11 cellular contexts compared by ENCODE assay signal in the genomic region with DNA sequence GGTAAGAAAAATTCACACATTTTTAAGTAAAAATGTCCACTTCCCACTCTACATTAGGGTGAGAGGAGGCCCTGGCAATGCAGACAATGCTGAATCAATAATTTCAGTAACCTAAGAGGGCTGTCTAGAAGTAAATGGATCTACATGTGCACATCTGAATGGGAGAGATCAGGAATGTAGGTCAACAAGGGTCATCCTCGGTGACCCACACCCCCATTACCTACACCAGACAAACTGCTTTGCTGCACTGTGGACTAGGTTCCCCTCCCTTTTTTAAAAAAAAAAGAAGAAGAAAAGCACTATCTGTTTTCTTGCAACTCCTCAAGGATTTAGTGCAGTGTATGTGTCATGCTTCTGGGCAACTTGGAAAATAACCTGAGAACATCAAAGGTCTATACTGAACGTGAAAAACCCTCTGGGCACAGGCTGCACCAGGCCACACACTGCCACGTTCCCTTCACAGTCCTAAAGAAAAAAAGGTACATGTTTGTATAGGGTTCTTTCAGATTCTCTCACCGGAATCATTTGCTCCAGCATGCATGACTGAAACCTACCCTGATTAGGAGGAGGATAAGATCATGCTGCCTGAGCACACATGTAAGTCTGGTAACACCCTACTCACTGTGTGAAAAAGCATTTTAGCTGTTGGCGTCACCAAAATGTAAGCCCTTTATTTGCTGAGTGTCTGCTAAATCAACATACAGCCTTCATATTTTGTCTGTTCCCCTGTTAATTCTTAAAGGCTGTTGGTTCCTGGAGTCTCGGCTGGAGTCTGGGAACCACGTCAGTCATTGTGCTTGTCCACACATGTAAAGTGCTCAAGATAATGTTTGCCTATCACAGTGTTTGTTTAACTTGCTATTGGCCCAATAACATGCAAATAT.
DNase-seq lines count a peak whose midpoint lies in the region; ATAC-seq and TF ChIP-seq lines count a peak whose summit lies in the region.
"Had no signal": no experiment of that assay in that cellular context is flagged by ENCODE, and none has a peak within 500 bp of the region (broad histone marks: within the 10 kb centered on the region; RNA-seq: fewer than 3 reads in every experiment).

No MANE protein-coding gene starts in this region.

- no peaks in the 10 kb centered on the region for H3K27me3 ChIP-seq in smooth muscle cell (ENCODE audit: low read depth)

- H3K9ac ChIP-seq in smooth muscle cell (ENCODE audit: low read depth) = no peak overlapping the region

- ATAC-seq in HG03565 (IDR thresholded peaks at IDR 0.05; ENCODE audit: unreplicated experiment) = no peak

- peak overlapping the region; percentile 87 for H3K27ac ChIP-seq in epithelial cell of prostate
- peak overlapping the region; percentile 80 for H3K27ac ChIP-seq in smooth muscle cell (ENCODE audit: low read depth)

- H3K9me3 ChIP-seq in smooth muscle cell (replicated peaks; ENCODE audit: low read depth) = no peaks in the 10 kb centered on the region

- WGBS in smooth muscle cell (ENCODE audit: low lambda C conversion rate) = 73% methylated on average over 7 of the region's 7 CpGs

- H4K20me1 ChIP-seq in smooth muscle cell (ENCODE audit: low read depth) = no peaks in the 10 kb centered on the region

- H3K4me1 ChIP-seq in smooth muscle cell (ENCODE audit: low read depth) = no peaks in the 10 kb centered on the region

- peak overlapping the region; percentile 0 for H3K4me3 ChIP-seq in smooth muscle cell

- H3F3A ChIP-seq in smooth muscle cell (ENCODE audit: low read depth) = no peaks in the 10 kb centered on the region

- peak overlapping the region; percentile 3 for H3K4me2 ChIP-seq in smooth muscle cell

- no peaks in the 10 kb centered on the region for H3K36me3 ChIP-seq in smooth muscle cell (ENCODE audit: low read depth)

- no peaks in the 10 kb centered on the region for H3K79me2 ChIP-seq in smooth muscle cell (ENCODE audit: low read depth)

- DNase-seq in NCI-H1048 (lab: John Stamatoyannopoulos, UW) (peak; percentile 78), NCI-H345 (lab: John Stamatoyannopoulos, UW) (peak; percentile 84), epithelial cell of prostate (ENCODE audit: low read depth, low spot score) (peak; percentile 97), smooth muscle cell (lab: John Stamatoyannopoulos, UW; ENCODE audit: unreplicated experiment) (no peak), AG08395 (ENCODE audit: low spot score) (no peak), EL (no peak)
- DNase-seq: activated CD4-positive, alpha-beta T cell treated with anti-CD3 and anti-CD28 coated beads for 1 hour; amygdala; CD4-positive, alpha-beta memory T cell; cortex of kidney had no signal

- no peak overlapping the region for H2AFZ ChIP-seq in smooth muscle cell (ENCODE audit: low read depth)

- no peak for TF ChIP-seq CTCF in smooth muscle cell (IDR thresholded peaks at IDR 0.05; ENCODE audit: borderline replicate concordance, insufficient read depth, poor library complexity, severe bottlenecking)

Comparison
In these comparisons a context has a peak if more than half of its experiments do, and no peak if none do; other contexts are left out.
1. DNase-seq: peak in NCI-H1048 (single experiment), NCI-H345 (single experiment) and epithelial cell of prostate (single experiment); none in smooth muscle cell (single experiment), AG08395 (single experiment) and EL (single experiment).